8 cellular contexts compared by ENCODE assay signal in the genomic region with DNA sequence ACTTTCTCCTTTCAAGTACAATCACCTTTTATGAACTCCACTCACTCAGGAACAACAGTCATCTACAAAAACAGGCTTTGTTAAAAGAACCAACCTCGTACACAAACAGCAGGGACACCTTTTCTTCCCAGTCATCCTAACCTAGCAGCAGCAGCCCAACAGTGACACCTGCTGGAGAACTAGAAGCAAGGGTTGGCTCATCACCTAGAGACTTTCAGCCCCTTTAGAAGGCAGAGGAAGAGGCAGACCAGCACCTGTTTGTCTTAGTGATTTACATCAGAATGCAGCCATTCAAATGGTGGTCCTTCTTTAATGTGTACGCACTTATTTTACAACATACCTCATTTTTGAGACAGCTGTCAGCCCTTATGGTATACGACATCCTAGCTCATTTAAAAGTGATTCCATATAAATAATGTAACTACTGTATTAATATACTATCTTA. TPM values are rescaled to one million over a fixed set of nuclear protein-coding genes. Genes with fewer than 3 reads are reported as not detected.
DNase-seq lines count a peak whose midpoint lies in the region; ATAC-seq and TF ChIP-seq lines count a peak whose summit lies in the region.

No MANE protein-coding gene starts in this region.

- H3K36me3 ChIP-seq in OCI-LY3 (replicated peaks; ENCODE audit: low read depth, low read length), result peaks cover 15% of the 10 kb centered on the region

- peaks cover 0 to 13% of the 10 kb centered on the region in 2 donors for H3K36me3 Mint-ChIP-seq in naive B cell

- H3K9me3 Mint-ChIP-seq in naive B cell, result no peaks in the 10 kb centered on the region
- no peaks in the 10 kb centered on the region for H3K9me3 Mint-ChIP-seq in stimulated activated naive CD8-positive, alpha-beta T cell treated with anti-CD3 and anti-CD28 coated beads, Interleukin-15, amount 100 ng/mL, for 72 hours

- H3K4me3 Mint-ChIP-seq in naive B cell, result no peak overlapping the region
- H3K4me3 Mint-ChIP-seq in stimulated activated naive CD8-positive, alpha-beta T cell treated with anti-CD3 and anti-CD28 coated beads, Interleukin-15, amount 100 ng/mL, for 72 hours, result no peak overlapping the region

- H3K4me2 ChIP-seq in OCI-LY3 (ENCODE audit: low read length), result no peak overlapping the region

- no peaks in the 10 kb centered on the region for H3K27me3 ChIP-seq in OCI-LY3 (ENCODE audit: low read depth, low read length)

- peak overlapping the region in 1 of 6 donors; percentile 29 for H3K27ac Mint-ChIP-seq in naive B cell
- no peak overlapping the region for H3K27ac Mint-ChIP-seq in stimulated activated naive CD8-positive, alpha-beta T cell treated with anti-CD3 and anti-CD28 coated beads, Interleukin-15, amount 100 ng/mL, for 72 hours

- H2AFZ ChIP-seq in OCI-LY3 (ENCODE audit: low read depth, low read length), result no peak overlapping the region

- no peaks in the 10 kb centered on the region for H3K9me3 ChIP-seq in OCI-LY3 (ENCODE audit: insufficient read depth, low read length)

- peak; percentile 88 for TF ChIP-seq CTCF in GM10266 (IDR thresholded peaks at IDR 0.05; ENCODE audit: control insufficient read depth, insufficient read depth, low read depth, missing control alignments)
- TF ChIP-seq CTCF in OCI-LY3 (IDR thresholded peaks at IDR 0.05; ENCODE audit: low read depth, low read length), result peak; percentile 93

- ATAC-seq in esophagus mucosa (peak; percentile 77), naive B cell (ENCODE audit: low read depth in 2 of 2) (peak; percentile 74 to 79), HG03097 (IDR thresholded peaks at IDR 0.05; ENCODE audit: low FRiP score, unreplicated experiment) (no peak)
- peak; percentile 89 for ATAC-seq in stimulated activated naive CD8-positive, alpha-beta T cell treated with anti-CD3 and anti-CD28 coated beads, Interleukin-15, amount 100 ng/mL, for 72 hours

- H3K9ac ChIP-seq in OCI-LY3 (ENCODE audit: low read length), result no peak overlapping the region

- H3K4me1 ChIP-seq in OCI-LY3 (ENCODE audit: low read length), result no peaks in the 10 kb centered on the region

- H3K79me2 ChIP-seq in OCI-LY3 (ENCODE audit: low read length), result peaks cover 44% of the 10 kb centered on the region

- H3K27me3 Mint-ChIP-seq in naive B cell, result no peaks in the 10 kb centered on the region
- no peaks in the 10 kb centered on the region for H3K27me3 Mint-ChIP-seq in stimulated activated naive CD8-positive, alpha-beta T cell treated with anti-CD3 and anti-CD28 coated beads, Interleukin-15, amount 100 ng/mL, for 72 hours

- H3K27ac ChIP-seq in OCI-LY3 (ENCODE audit: low read length), result no peak overlapping the region

- DNase-seq in GM10266 (ENCODE audit: extremely low spot score) (peak; percentile 72), KG1 (lab: John Stamatoyannopoulos, UW) (peak; percentile 31), activated T-cell treated with anti-CD3 and anti-CD28 coated beads for 1 hour (ENCODE audit: low read depth) (peak; percentile 28), naive B cell (peak; percentile 39)
- DNase-seq in stimulated activated naive CD8-positive, alpha-beta T cell treated with anti-CD3 and anti-CD28 coated beads, Interleukin-15, amount 100 ng/mL, for 72 hours, result peak; percentile 59 to 67

- peaks cover 30% of the 10 kb centered on the region for H4K20me1 ChIP-seq in OCI-LY3 (ENCODE audit: insufficient read depth, low read length)

- H3K4me1 Mint-ChIP-seq in naive B cell, result peaks cover 18 to 28% (median 21%) of the 10 kb centered on the region in 3 donors
- H3K4me1 Mint-ChIP-seq in stimulated activated naive CD8-positive, alpha-beta T cell treated with anti-CD3 and anti-CD28 coated beads, Interleukin-15, amount 100 ng/mL, for 72 hours, result peaks cover 15% of the 10 kb centered on the region

- H3K4me3 ChIP-seq in OCI-LY3 (ENCODE audit: low read length), result no peak overlapping the region

RNA-seq across cellular contexts. Expression of gene AMBRA1, which starts 56.0 kb away (rescaled TPM):
- 16.8 TPM for total RNA-seq in esophagus mucosa
- polyA plus RNA-seq in naive B cell (ENCODE audit: low read depth in 6 of 6), result 10 to 100 TPM in 1 of 6 donors, 1 to 10 TPM in 5; 6.6 to 11.3 (median 7.8) TPM
